In the genomic region with DNA sequence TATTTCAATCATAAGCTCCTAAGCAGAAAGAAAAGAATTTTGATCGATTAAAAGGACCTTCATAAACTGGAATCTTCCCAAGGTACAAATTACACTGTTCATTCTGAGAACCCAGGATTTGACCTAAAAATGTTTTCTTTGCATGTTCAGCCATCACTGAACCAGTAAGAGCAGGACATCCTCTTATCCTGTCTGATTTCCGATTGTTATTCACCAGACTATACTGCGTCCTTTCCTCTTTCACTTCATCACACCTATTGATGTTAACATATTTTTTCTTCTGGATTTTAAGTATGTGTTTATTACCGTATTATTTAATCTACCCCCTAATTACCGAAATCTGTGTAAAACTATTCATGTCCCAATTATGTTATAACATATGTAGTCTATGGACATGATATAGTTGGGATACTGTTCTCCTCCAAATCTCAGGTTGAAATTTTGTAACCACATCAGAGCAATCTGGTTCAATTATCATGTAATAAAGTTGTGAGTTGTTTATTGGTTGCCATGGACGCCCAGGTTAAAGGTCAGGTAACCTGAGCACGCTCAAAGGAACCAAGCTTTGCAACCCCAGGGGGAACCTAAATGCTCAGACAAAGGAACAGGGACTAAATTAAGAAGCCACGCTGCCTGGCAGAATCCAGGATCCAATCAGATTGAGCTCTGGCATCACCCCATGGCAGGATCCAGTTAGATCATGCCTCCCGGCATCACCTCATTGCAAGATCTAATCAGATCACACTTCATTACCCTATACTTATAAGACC, we compare ENCODE assay signal across 2 cellular contexts.
TF ChIP-seq lines count a peak whose summit lies in the region.

No MANE protein-coding gene starts in this region.

TF ChIP-seq in K562, 482 proteins besides CTCF, POLR2A, EP300 and RAD21 (continued from another document and continues in another):
- no peak for TF ChIP-seq ZFP36 (IDR thresholded peaks at IDR 0.05; ENCODE audit: low read depth, low read length, partially characterized antibody)
- peak; percentile 62 for TF ChIP-seq RFX1 (IDR thresholded peaks at IDR 0.05)
- no peak for TF ChIP-seq POLR3A (IDR thresholded peaks at IDR 0.05; ENCODE audit: borderline replicate concordance, extremely low read depth, insufficient read depth, insufficient read length)
- no peak for TF ChIP-seq STAG1 (CRISPR knock-in tag; IDR thresholded peaks at IDR 0.05; ENCODE audit: borderline replicate concordance)
- TF ChIP-seq, protein P1, sequence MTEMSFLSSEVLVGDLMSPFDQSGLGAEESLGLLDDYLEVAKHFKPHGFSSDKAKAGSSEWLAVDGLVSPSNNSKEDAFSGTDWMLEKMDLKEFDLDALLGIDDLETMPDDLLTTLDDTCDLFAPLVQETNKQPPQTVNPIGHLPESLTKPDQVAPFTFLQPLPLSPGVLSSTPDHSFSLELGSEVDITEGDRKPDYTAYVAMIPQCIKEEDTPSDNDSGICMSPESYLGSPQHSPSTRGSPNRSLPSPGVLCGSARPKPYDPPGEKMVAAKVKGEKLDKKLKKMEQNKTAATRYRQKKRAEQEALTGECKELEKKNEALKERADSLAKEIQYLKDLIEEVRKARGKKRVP (CRISPR knock-in tag; IDR thresholded peaks at IDR 0.05) = no peak
- TF ChIP-seq, protein P2, sequence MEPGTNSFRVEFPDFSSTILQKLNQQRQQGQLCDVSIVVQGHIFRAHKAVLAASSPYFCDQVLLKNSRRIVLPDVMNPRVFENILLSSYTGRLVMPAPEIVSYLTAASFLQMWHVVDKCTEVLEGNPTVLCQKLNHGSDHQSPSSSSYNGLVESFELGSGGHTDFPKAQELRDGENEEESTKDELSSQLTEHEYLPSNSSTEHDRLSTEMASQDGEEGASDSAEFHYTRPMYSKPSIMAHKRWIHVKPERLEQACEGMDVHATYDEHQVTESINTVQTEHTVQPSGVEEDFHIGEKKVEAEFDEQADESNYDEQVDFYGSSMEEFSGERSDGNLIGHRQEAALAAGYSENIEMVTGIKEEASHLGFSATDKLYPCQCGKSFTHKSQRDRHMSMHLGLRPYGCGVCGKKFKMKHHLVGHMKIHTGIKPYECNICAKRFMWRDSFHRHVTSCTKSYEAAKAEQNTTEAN (CRISPR knock-in tag; IDR thresholded peaks at IDR 0.05) = no peak
- no peak for TF ChIP-seq CBX8 (IDR thresholded peaks at IDR 0.05; ENCODE audit: borderline replicate concordance, extremely low read depth, low read depth, low read length, poor library complexity, severe bottlenecking)
- TF ChIP-seq ZNF140 (CRISPR knock-in tag; IDR thresholded peaks at IDR 0.05) = no peak
- TF ChIP-seq, protein P3, sequence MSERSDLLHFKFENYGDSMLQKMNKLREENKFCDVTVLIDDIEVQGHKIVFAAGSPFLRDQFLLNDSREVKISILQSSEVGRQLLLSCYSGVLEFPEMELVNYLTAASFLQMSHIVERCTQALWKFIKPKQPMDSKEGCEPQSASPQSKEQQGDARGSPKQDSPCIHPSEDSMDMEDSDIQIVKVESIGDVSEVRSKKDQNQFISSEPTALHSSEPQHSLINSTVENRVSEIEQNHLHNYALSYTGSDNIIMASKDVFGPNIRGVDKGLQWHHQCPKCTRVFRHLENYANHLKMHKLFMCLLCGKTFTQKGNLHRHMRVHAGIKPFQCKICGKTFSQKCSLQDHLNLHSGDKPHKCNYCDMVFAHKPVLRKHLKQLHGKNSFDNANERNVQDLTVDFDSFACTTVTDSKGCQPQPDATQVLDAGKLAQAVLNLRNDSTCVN (CRISPR knock-in tag; IDR thresholded peaks at IDR 0.05) = no peak
- TF ChIP-seq, protein P4, sequence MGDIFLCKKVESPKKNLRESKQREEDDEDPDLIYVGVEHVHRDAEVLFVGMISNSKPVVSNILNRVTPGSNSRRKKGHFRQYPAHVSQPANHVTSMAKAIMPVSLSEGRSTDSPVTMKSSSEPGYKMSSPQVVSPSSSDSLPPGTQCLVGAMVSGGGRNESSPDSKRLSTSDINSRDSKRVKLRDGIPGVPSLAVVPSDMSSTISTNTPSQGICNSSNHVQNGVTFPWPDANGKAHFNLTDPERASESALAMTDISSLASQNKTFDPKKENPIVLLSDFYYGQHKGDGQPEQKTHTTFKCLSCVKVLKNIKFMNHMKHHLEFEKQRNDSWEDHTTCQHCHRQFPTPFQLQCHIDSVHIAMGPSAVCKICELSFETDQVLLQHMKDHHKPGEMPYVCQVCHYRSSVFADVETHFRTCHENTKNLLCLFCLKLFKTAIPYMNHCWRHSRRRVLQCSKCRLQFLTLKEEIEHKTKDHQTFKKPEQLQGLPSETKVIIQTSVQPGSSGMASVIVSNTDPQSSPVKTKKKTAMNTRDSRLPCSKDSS (IDR thresholded peaks at IDR 0.05; ENCODE audit: low read depth, partially characterized antibody) = no peak
- no peak for TF ChIP-seq EP400 (IDR thresholded peaks at IDR 0.05)
- TF ChIP-seq BRCA1 (IDR thresholded peaks at IDR 0.05) = no peak
- no peak for TF ChIP-seq BRCA1 (CRISPR knock-in tag; IDR thresholded peaks at IDR 0.05)
- TF ChIP-seq, protein P5, sequence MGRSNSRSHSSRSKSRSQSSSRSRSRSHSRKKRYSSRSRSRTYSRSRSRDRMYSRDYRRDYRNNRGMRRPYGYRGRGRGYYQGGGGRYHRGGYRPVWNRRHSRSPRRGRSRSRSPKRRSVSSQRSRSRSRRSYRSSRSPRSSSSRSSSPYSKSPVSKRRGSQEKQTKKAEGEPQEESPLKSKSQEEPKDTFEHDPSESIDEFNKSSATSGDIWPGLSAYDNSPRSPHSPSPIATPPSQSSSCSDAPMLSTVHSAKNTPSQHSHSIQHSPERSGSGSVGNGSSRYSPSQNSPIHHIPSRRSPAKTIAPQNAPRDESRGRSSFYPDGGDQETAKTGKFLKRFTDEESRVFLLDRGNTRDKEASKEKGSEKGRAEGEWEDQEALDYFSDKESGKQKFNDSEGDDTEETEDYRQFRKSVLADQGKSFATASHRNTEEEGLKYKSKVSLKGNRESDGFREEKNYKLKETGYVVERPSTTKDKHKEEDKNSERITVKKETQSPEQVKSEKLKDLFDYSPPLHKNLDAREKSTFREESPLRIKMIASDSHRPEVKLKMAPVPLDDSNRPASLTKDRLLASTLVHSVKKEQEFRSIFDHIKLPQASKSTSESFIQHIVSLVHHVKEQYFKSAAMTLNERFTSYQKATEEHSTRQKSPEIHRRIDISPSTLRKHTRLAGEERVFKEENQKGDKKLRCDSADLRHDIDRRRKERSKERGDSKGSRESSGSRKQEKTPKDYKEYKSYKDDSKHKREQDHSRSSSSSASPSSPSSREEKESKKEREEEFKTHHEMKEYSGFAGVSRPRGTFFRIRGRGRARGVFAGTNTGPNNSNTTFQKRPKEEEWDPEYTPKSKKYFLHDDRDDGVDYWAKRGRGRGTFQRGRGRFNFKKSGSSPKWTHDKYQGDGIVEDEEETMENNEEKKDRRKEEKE (IDR thresholded peaks at IDR 0.05; ENCODE audit: borderline replicate concordance in 1 of 2, control insufficient read depth in 1 of 2, low read depth in 2 of 2, low read length in 1 of 2) = no peak
- no peak for TF ChIP-seq NR2C2 (CRISPR knock-in tag; IDR thresholded peaks at IDR 0.05)
- peak; percentile 57; the same call in 1 of the 2 replicates for TF ChIP-seq NR2C2 (tag; IDR thresholded peaks at IDR 0.05)
- TF ChIP-seq KAT2B (IDR thresholded peaks at IDR 0.05; ENCODE audit: low read depth, low read length) = no peak
- TF ChIP-seq, protein P6, sequence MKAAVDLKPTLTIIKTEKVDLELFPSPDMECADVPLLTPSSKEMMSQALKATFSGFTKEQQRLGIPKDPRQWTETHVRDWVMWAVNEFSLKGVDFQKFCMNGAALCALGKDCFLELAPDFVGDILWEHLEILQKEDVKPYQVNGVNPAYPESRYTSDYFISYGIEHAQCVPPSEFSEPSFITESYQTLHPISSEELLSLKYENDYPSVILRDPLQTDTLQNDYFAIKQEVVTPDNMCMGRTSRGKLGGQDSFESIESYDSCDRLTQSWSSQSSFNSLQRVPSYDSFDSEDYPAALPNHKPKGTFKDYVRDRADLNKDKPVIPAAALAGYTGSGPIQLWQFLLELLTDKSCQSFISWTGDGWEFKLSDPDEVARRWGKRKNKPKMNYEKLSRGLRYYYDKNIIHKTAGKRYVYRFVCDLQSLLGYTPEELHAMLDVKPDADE (conservative IDR thresholded peaks at IDR 0.05; ENCODE audit: control insufficient read depth, low read depth, low read length) = no peak

TF ChIP-seq in SK-N-SH treated with all-trans-retinoic acid at 6 μM for 48 hours, 23 proteins besides CTCF, POLR2A, EP300 and RAD21:
- TF ChIP-seq, protein P7, sequence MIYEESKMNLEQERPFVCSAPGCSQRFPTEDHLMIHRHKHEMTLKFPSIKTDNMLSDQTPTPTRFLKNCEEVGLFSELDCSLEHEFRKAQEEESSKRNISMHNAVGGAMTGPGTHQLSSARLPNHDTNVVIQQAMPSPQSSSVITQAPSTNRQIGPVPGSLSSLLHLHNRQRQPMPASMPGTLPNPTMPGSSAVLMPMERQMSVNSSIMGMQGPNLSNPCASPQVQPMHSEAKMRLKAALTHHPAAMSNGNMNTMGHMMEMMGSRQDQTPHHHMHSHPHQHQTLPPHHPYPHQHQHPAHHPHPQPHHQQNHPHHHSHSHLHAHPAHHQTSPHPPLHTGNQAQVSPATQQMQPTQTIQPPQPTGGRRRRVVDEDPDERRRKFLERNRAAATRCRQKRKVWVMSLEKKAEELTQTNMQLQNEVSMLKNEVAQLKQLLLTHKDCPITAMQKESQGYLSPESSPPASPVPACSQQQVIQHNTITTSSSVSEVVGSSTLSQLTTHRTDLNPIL (CRISPR knock-in tag; IDR thresholded peaks at IDR 0.05; ENCODE audit: low read depth) = no peak
- TF ChIP-seq ZFP3 (CRISPR knock-in tag; IDR thresholded peaks at IDR 0.05) = no peak
- no peak for TF ChIP-seq TCF4 (CRISPR knock-in tag; IDR thresholded peaks at IDR 0.05; ENCODE audit: borderline replicate concordance)
- no peak for TF ChIP-seq ZFP30 (CRISPR knock-in tag; IDR thresholded peaks at IDR 0.05)
- TF ChIP-seq ZC3H10 (CRISPR knock-in tag; IDR thresholded peaks at IDR 0.05) = no peak
- TF ChIP-seq ZNF565 (CRISPR knock-in tag; conservative IDR thresholded peaks at IDR 0.05; ENCODE audit: low read depth) = no peak
- TF ChIP-seq, protein P8, sequence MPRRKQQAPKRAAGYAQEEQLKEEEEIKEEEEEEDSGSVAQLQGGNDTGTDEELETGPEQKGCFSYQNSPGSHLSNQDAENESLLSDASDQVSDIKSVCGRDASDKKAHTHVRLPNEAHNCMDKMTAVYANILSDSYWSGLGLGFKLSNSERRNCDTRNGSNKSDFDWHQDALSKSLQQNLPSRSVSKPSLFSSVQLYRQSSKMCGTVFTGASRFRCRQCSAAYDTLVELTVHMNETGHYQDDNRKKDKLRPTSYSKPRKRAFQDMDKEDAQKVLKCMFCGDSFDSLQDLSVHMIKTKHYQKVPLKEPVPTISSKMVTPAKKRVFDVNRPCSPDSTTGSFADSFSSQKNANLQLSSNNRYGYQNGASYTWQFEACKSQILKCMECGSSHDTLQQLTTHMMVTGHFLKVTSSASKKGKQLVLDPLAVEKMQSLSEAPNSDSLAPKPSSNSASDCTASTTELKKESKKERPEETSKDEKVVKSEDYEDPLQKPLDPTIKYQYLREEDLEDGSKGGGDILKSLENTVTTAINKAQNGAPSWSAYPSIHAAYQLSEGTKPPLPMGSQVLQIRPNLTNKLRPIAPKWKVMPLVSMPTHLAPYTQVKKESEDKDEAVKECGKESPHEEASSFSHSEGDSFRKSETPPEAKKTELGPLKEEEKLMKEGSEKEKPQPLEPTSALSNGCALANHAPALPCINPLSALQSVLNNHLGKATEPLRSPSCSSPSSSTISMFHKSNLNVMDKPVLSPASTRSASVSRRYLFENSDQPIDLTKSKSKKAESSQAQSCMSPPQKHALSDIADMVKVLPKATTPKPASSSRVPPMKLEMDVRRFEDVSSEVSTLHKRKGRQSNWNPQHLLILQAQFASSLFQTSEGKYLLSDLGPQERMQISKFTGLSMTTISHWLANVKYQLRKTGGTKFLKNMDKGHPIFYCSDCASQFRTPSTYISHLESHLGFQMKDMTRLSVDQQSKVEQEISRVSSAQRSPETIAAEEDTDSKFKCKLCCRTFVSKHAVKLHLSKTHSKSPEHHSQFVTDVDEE (CRISPR knock-in tag; IDR thresholded peaks at IDR 0.05) = no peak
- TF ChIP-seq RARB (CRISPR knock-in tag; IDR thresholded peaks at IDR 0.05) = no peak
- TF ChIP-seq BACH2 (CRISPR knock-in tag; IDR thresholded peaks at IDR 0.05; ENCODE audit: borderline replicate concordance) = no peak
- TF ChIP-seq ISL1 (CRISPR knock-in tag; IDR thresholded peaks at IDR 0.05) = no peak
- TF ChIP-seq, protein P9, sequence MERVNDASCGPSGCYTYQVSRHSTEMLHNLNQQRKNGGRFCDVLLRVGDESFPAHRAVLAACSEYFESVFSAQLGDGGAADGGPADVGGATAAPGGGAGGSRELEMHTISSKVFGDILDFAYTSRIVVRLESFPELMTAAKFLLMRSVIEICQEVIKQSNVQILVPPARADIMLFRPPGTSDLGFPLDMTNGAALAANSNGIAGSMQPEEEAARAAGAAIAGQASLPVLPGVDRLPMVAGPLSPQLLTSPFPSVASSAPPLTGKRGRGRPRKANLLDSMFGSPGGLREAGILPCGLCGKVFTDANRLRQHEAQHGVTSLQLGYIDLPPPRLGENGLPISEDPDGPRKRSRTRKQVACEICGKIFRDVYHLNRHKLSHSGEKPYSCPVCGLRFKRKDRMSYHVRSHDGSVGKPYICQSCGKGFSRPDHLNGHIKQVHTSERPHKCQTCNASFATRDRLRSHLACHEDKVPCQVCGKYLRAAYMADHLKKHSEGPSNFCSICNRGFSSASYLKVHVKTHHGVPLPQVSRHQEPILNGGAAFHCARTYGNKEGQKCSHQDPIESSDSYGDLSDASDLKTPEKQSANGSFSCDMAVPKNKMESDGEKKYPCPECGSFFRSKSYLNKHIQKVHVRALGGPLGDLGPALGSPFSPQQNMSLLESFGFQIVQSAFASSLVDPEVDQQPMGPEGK (CRISPR knock-in tag; IDR thresholded peaks at IDR 0.05; ENCODE audit: borderline replicate concordance) = no peak
- no peak for TF ChIP-seq GLIS3 (CRISPR knock-in tag; IDR thresholded peaks at IDR 0.05)
- TF ChIP-seq, protein P10, sequence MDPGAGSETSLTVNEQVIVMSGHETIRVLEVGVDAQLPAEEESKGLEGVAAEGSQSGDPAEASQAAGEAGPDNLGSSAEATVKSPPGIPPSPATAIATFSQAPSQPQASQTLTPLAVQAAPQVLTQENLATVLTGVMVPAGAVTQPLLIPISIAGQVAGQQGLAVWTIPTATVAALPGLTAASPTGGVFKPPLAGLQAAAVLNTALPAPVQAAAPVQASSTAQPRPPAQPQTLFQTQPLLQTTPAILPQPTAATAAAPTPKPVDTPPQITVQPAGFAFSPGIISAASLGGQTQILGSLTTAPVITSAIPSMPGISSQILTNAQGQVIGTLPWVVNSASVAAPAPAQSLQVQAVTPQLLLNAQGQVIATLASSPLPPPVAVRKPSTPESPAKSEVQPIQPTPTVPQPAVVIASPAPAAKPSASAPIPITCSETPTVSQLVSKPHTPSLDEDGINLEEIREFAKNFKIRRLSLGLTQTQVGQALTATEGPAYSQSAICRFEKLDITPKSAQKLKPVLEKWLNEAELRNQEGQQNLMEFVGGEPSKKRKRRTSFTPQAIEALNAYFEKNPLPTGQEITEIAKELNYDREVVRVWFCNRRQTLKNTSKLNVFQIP (CRISPR knock-in tag; IDR thresholded peaks at IDR 0.05; ENCODE audit: borderline replicate concordance, low read depth) = no peak
- no peak for TF ChIP-seq ESRRG (CRISPR knock-in tag; IDR thresholded peaks at IDR 0.05)
